In genomic region chr22:24156146-24156914, GRCh38 we compare ENCODE assay signal across 8 cellular contexts. TPM values are rescaled to one million over a fixed set of nuclear protein-coding genes. Genes with fewer than 3 reads are reported as not detected.
DNase-seq lines count a peak whose midpoint lies in the region; ATAC-seq and TF ChIP-seq lines count a peak whose summit lies in the region.

No MANE protein-coding gene starts in this region.

- peaks cover 0 to 4% (median 0%) of the 10 kb centered on the region in 7 donors for H3K9me3 Mint-ChIP-seq in CD14-positive monocyte

- intact Hi-C loops in CD14-positive monocyte (cut with micrococcal nuclease) (loop anchor here in 1 of 2 donors (5.0 kb wide), 2 partner anchors 34 to 49 kb away; no protein-coding TSS in a partner anchor), mucosa of descending colon (cut with DNase I, micrococcal nuclease) (no loop called here)

- H3K4me3 Mint-ChIP-seq in CD14-positive monocyte = peak overlapping the region; percentile 96

- peak overlapping the region; percentile 37 to 91 (median 82) for H3K27ac Mint-ChIP-seq in CD14-positive monocyte

- H3K27me3 Mint-ChIP-seq in CD14-positive monocyte (ENCODE audit: low read depth in 3 of 3) = peaks cover 0 to 3% (median 0%) of the 10 kb centered on the region in 3 donors

- H3K36me3 ChIP-seq in mucosa of descending colon (ENCODE audit: low read depth) = no peaks in the 10 kb centered on the region

- peaks cover 18% of the 10 kb centered on the region for H3K4me1 ChIP-seq in mucosa of descending colon (ENCODE audit: low read depth)

- ATAC-seq in GM19467 (IDR thresholded peaks at IDR 0.05; ENCODE audit: unreplicated experiment) = peak; percentile 26
- peak; percentile 60 for ATAC-seq in mucosa of descending colon

- H3K4me3 ChIP-seq in mucosa of descending colon = peak overlapping the region; percentile 50

- peaks cover 8 to 22% of the 10 kb centered on the region in 2 donors for H3K36me3 Mint-ChIP-seq in CD14-positive monocyte

- H3K9me3 ChIP-seq in mucosa of descending colon = no peaks in the 10 kb centered on the region

- H3K4me1 Mint-ChIP-seq in CD14-positive monocyte = peaks cover 57% of the 10 kb centered on the region

- TF ChIP-seq CTCF in CD14-positive monocyte (IDR thresholded peaks at IDR 0.05) (no peak), mucosa of descending colon (IDR thresholded peaks at IDR 0.05) (no peak)

- DNase-seq in CD14-positive monocyte (ENCODE audit: low spot score) = no peak
- DNase-seq in LoVo (ENCODE audit: low spot score) = peak; percentile 3
- DNase-seq in activated CD4-positive, alpha-beta T cell treated with anti-CD3 and anti-CD28 coated beads, Interleukin-2, amount 50 U/mL, for 48 hours = peak; percentile 55 to 68
- peak; percentile 43 for DNase-seq in effector CD4-positive, alpha-beta T cell
- DNase-seq in mucosa of descending colon = peak in 2 of 3 donors; percentile 69 to 73
- peak; percentile 46 to 62 for DNase-seq in stimulated activated CD8-positive, alpha-beta memory T cell treated with anti-CD3 and anti-CD28 coated beads, Interleukin-7, amount 100 ng/mL, for 48 hours (ENCODE audit: extremely low read depth in 1 of 2, low read depth in 1 of 2)
- DNase-seq in DMS79 (lab: John Stamatoyannopoulos, UW) = no peak

RNA-seq across cellular contexts. Expression of gene SUSD2, which starts 25.0 kb away (rescaled TPM):
- not detected for polyA plus RNA-seq in CD14-positive monocyte
- 1 to 10 TPM; 1.3 to 3.9 (median 3.3) TPM for total RNA-seq in mucosa of descending colon

Comparison
In these comparisons a context has a peak if more than half of its experiments do, and no peak if none do; other contexts are left out.
1. DNase-seq: peak in LoVo (single experiment), activated CD4-positive, alpha-beta T cell treated with anti-CD3 and anti-CD28 coated beads, Interleukin-2, amount 50 U/mL, for 48 hours (2 of 2), effector CD4-positive, alpha-beta T cell (single experiment), mucosa of descending colon (2 of 3) and stimulated activated CD8-positive, alpha-beta memory T cell treated with anti-CD3 and anti-CD28 coated beads, Interleukin-7, amount 100 ng/mL, for 48 hours (2 of 2); none in CD14-positive monocyte (single experiment) and DMS79 (single experiment).